1 cellular context compared by ENCODE assay signal in genomic region chr16:89657442-89658220, GRCh38.
TF ChIP-seq lines count a peak whose summit lies in the region.

TSS of gene CHMP1A (minus strand) at chr16:89657708. CDS start at chr16:89657588, 120 bp downstream.
TSS of gene SPATA33 (plus strand) at chr16:89657836. CDS start at chr16:89657912, 76 bp downstream.

TF ChIP-seq in K562, 482 proteins besides CTCF, POLR2A, EP300 and RAD21 (continued from another document and continues in another):
- TF ChIP-seq, protein P1, sequence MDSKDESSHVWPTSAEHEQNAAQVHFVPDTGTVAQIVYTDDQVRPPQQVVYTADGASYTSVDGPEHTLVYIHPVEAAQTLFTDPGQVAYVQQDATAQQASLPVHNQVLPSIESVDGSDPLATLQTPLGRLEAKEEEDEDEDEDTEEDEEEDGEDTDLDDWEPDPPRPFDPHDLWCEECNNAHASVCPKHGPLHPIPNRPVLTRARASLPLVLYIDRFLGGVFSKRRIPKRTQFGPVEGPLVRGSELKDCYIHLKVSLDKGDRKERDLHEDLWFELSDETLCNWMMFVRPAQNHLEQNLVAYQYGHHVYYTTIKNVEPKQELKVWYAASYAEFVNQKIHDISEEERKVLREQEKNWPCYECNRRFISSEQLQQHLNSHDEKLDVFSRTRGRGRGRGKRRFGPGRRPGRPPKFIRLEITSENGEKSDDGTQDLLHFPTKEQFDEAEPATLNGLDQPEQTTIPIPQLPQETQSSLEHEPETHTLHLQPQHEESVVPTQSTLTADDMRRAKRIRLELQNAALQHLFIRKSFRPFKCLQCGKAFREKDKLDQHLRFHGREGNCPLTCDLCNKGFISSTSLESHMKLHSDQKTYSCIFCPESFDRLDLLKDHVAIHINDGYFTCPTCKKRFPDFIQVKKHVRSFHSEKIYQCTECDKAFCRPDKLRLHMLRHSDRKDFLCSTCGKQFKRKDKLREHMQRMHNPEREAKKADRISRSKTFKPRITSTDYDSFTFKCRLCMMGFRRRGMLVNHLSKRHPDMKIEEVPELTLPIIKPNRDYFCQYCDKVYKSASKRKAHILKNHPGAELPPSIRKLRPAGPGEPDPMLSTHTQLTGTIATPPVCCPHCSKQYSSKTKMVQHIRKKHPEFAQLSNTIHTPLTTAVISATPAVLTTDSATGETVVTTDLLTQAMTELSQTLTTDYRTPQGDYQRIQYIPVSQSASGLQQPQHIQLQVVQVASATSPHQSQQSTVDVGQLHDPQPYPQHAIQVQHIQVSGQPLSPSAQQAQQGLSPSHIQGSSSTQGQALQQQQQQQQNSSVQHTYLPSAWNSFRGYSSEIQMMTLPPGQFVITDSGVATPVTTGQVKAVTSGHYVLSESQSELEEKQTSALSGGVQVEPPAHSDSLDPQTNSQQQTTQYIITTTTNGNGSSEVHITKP (IDR thresholded peaks at IDR 0.05; ENCODE audit: partially characterized antibody): no peak
- TF ChIP-seq KDM2B (CRISPR knock-in tag; IDR thresholded peaks at IDR 0.05) (no peak), ZBTB17 (CRISPR knock-in tag; IDR thresholded peaks at IDR 0.05) (peak; percentile 25; the same call in 1 of the 2 replicates), LCOR (CRISPR knock-in tag; IDR thresholded peaks at IDR 0.05) (peak; percentile 19), ZNF24 (IDR thresholded peaks at IDR 0.05) (no peak), COPS2 (conservative IDR thresholded peaks at IDR 0.05) (no peak), DPF2 (IDR thresholded peaks at IDR 0.05) (no peak), NFE2L1 (tag; IDR thresholded peaks at IDR 0.05; ENCODE audit: borderline replicate concordance, low read depth) (no peak), MTA1 (IDR thresholded peaks at IDR 0.05; ENCODE audit: borderline replicate concordance) (no peak), ZNF347 (CRISPR knock-in tag; IDR thresholded peaks at IDR 0.05; ENCODE audit: low read depth) (no peak), MCM7 (IDR thresholded peaks at IDR 0.05) (no peak), TAF1 (IDR thresholded peaks at IDR 0.05; ENCODE audit: control insufficient read depth, extremely low read depth, insufficient read depth, low read length, severe bottlenecking) (peak; percentile 48), WHSC1 (IDR thresholded peaks at IDR 0.05; ENCODE audit: low read length) (no peak), ZBTB12 (CRISPR knock-in tag; IDR thresholded peaks at IDR 0.05) (no peak), AFF4 (CRISPR knock-in tag; IDR thresholded peaks at IDR 0.05) (no peak; the same call in 1 of the 2 replicates), CBX2 (IDR thresholded peaks at IDR 0.05; ENCODE audit: insufficient read depth, low read length, poor library complexity, severe bottlenecking) (no peak), MEF2A (IDR thresholded peaks at IDR 0.05; ENCODE audit: control insufficient read depth, low read depth, low read length) (no peak), ZNF134 (CRISPR knock-in tag; conservative IDR thresholded peaks at IDR 0.05) (no peak), TAF7 (tag; IDR thresholded peaks at IDR 0.05) (peak; percentile 69; the same call in 1 of the 2 replicates), GATAD2B (IDR thresholded peaks at IDR 0.05; ENCODE audit: borderline replicate concordance) (no peak), MEIS2 (IDR thresholded peaks at IDR 0.05; ENCODE audit: partially characterized antibody) (no peak), OTX1 (CRISPR knock-in tag; IDR thresholded peaks at IDR 0.05) (0 out of 2 replicates have a peak, but pooled peaks have one; percentile 24), ZNF444 (CRISPR knock-in tag; IDR thresholded peaks at IDR 0.05) (no peak), TAF15 (IDR thresholded peaks at IDR 0.05; ENCODE audit: low read depth, low read length) (no peak), MAFK (IDR thresholded peaks at IDR 0.05; ENCODE audit: low read length) (no peak), SRSF9 (IDR thresholded peaks at IDR 0.05; ENCODE audit: borderline replicate concordance, low read depth, low read length) (no peak), HNRNPH1 (optimal IDR thresholded peaks at IDR 0.05; ENCODE audit: low read depth, low read length) (no peak), ZNF699 (CRISPR knock-in tag; IDR thresholded peaks at IDR 0.05; ENCODE audit: insufficient replicate concordance) (no peak), HMGXB4 (CRISPR knock-in tag; IDR thresholded peaks at IDR 0.05) (no peak; the same call in 1 of the 2 replicates), ZNF592 (IDR thresholded peaks at IDR 0.05) (no peak), NONO (IDR thresholded peaks at IDR 0.05; ENCODE audit: low read depth in 2 of 2, low read length in 1 of 2) (no peak), ZNF561 (CRISPR knock-in tag; conservative IDR thresholded peaks at IDR 0.05) (no peak), STAT6 (CRISPR knock-in tag; IDR thresholded peaks at IDR 0.05) (0 out of 2 replicates have a peak, but pooled peaks have one; percentile 16), ZNF41 (CRISPR knock-in tag; conservative IDR thresholded peaks at IDR 0.05) (no peak), POU5F1 (IDR thresholded peaks at IDR 0.05; ENCODE audit: borderline replicate concordance, low read depth, low read length, partially characterized antibody) (peak; percentile 24)
- TF ChIP-seq, protein P2, sequence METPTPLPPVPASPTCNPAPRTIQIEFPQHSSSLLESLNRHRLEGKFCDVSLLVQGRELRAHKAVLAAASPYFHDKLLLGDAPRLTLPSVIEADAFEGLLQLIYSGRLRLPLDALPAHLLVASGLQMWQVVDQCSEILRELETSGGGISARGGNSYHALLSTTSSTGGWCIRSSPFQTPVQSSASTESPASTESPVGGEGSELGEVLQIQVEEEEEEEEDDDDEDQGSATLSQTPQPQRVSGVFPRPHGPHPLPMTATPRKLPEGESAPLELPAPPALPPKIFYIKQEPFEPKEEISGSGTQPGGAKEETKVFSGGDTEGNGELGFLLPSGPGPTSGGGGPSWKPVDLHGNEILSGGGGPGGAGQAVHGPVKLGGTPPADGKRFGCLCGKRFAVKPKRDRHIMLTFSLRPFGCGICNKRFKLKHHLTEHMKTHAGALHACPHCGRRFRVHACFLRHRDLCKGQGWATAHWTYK (CRISPR knock-in tag; IDR thresholded peaks at IDR 0.05): peak; percentile 43; the same call in 1 of the 2 replicates
- TF ChIP-seq, protein P3, sequence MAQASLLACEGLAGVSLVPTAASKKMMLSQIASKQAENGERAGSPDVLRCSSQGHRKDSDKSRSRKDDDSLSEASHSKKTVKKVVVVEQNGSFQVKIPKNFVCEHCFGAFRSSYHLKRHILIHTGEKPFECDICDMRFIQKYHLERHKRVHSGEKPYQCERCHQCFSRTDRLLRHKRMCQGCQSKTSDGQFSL (CRISPR knock-in tag; IDR thresholded peaks at IDR 0.05): no peak; the same call in 1 of the 2 replicates
- TF ChIP-seq, protein P3 (tag; IDR thresholded peaks at IDR 0.05): no peak
- TF ChIP-seq, protein P4, sequence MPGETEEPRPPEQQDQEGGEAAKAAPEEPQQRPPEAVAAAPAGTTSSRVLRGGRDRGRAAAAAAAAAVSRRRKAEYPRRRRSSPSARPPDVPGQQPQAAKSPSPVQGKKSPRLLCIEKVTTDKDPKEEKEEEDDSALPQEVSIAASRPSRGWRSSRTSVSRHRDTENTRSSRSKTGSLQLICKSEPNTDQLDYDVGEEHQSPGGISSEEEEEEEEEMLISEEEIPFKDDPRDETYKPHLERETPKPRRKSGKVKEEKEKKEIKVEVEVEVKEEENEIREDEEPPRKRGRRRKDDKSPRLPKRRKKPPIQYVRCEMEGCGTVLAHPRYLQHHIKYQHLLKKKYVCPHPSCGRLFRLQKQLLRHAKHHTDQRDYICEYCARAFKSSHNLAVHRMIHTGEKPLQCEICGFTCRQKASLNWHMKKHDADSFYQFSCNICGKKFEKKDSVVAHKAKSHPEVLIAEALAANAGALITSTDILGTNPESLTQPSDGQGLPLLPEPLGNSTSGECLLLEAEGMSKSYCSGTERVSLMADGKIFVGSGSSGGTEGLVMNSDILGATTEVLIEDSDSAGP (CRISPR knock-in tag; IDR thresholded peaks at IDR 0.05): no peak
